30 cellular contexts compared by ENCODE assay signal in genomic region chr1:46160212-46160611, GRCh38. TPM values are rescaled to one million over a fixed set of nuclear protein-coding genes. Genes with fewer than 3 reads are reported as not detected.
"Had no signal": no experiment of that assay in that cellular context is flagged by ENCODE, and none has a peak within 500 bp of the region (broad histone marks: within the 10 kb centered on the region; RNA-seq: fewer than 3 reads in every experiment).

No MANE protein-coding gene starts in this region.

- H3K27ac ChIP-seq: PC-9, Peyer's patch, SJCRH30 had no signal

- H3K4me2 ChIP-seq: PC-9 had no signal

- H2AFZ ChIP-seq: PC-9 had no signal

- H3K4me1 ChIP-seq: Peyer's patch had no signal

- H3K27me3 ChIP-seq: Peyer's patch, SJCRH30 had no signal

- H3K4me3 ChIP-seq: PC-9, Peyer's patch, SJCRH30 had no signal

- DNase-seq: IMR-90; KG1; NCI-H1092; NCI-H1105 treated with DMSO at 0.1 percent for 48 hours; NCI-H1417 treated with DMSO at 0.1 percent for 48 hours; NCI-H146; NCI-H1694 treated with DMSO at 0.1 percent for 48 hours; NCI-H1930; NCI-H2081; NCI-H2107; NCI-H226; NCI-H446; NCI-H510A; NCI-H524 treated with DMSO at 0.1 percent for 48 hours; NCI-H69; NCI-H774; NK-92 treated with Interleukin-12 subunit alpha and Interleukin-12 subunit beta, amount 100 ng/mL, for 24 hours; PC-9; SHP77 treated with DMSO at 0.1 percent for 48 hours; T-helper 1 cell; T-helper 17 cell had no signal

- ATAC-seq: HepG2, Right ventricle myocardium inferior, SK-N-SH treated with all-trans-retinoic acid at 6 μM for 48 hours, T-helper 17 cell had no signal

- H3K9me3 ChIP-seq: Peyer's patch, SJCRH30 had no signal

- H3K36me3 ChIP-seq: Peyer's patch, SJCRH30 had no signal

RNA-seq across cellular contexts. Expression of gene TSPAN1, which starts 14.7 kb away (rescaled TPM):
- total RNA-seq: SJCRH30, T-helper 17 cell had no signal

RNA-seq across cellular contexts. Expression of gene P3R3URF, which starts 16.1 kb away (rescaled TPM):
- total RNA-seq: HepG2, HT1080, IMR-90, LHCN-M2, MCF 10A, PC-9, Peyer's patch, Right ventricle myocardium inferior, RPMI7951, SJCRH30, T-helper 17 cell had no signal
- polyA plus RNA-seq: HepG2, IMR-90 had no signal

RNA-seq across cellular contexts. Expression of gene LURAP1, which starts 42.9 kb away (rescaled TPM):
- total RNA-seq: T-helper 17 cell had no signal
